ENCODE assay signal across 8 cellular contexts in the genomic region with DNA sequence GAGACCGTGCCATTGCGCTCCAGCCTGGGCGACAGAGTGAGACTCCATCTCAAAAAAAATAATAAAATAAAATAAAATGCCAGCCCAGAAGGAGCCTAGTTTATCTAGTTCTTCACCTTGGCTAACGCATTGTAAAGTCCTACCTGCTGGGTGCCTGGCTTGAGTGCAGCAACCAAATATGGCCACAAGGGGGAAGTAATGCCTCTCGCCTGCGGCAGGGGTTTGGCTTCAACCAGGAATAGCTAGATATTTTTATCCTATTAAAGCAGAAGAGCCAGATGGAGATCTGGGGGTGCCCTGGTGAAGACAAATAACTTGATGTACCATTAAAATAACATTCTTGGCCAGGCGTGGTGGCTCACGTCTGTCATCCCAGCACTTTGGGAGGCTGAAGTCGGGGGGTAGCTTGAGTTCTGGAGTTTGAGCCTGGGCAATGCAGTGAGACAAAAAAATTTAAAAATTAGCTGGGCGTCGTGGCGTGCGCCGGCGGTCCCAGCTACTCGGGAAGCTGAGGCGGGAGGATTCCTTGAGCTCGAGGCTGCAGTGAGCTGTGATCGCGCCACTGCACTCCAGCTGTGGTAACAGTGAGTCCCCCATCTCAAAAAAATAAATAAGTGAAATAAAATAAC. TPM values are rescaled to one million over a fixed set of nuclear protein-coding genes. Genes with fewer than 3 reads are reported as not detected.
DNase-seq lines count a peak whose midpoint lies in the region; ATAC-seq and TF ChIP-seq lines count a peak whose summit lies in the region.

No MANE protein-coding gene starts in this region.

- H3K79me2 ChIP-seq in neural cell (replicated peaks; ENCODE audit: insufficient read depth, low read length), result no peaks in the 10 kb centered on the region

- DNase-seq in DMS114 treated with DMSO at 0.1 percent for 48 hours (lab: John Stamatoyannopoulos, UW; ENCODE audit: unreplicated experiment), result peak; percentile 45
- peak; percentile 81 for DNase-seq in LoVo (ENCODE audit: low spot score)
- peak; percentile 70 for DNase-seq in RKO (ENCODE audit: low spot score)
- DNase-seq in activated T-cell treated with anti-CD3 and anti-CD28 coated beads, Interleukin-2, amount 50 U/mL, for 48 hours, result peak; percentile 73 to 76
- peak; percentile 64 for DNase-seq in fibroblast of mammary gland (ENCODE audit: low read depth)
- peak; percentile 72 for DNase-seq in stimulated activated naive CD8-positive, alpha-beta T cell treated with anti-CD3 and anti-CD28 coated beads, Interleukin-15, Interleukin-2, amounts not matched to agents 100 U/mL and 50 U/mL, for 24 hours

- peak; percentile 79 for TF ChIP-seq RAD21 in neural cell (conservative IDR thresholded peaks at IDR 0.05)

- no peak for TF ChIP-seq EP300 in neural cell (conservative IDR thresholded peaks at IDR 0.05; ENCODE audit: poor library complexity, severe bottlenecking)

- no peaks in the 10 kb centered on the region for H3F3A ChIP-seq in neural cell (ENCODE audit: insufficient read depth, low read length, poor library complexity, severe bottlenecking)

- H3K9me2 ChIP-seq in neural cell (ENCODE audit: insufficient read depth, low read length), result no peaks in the 10 kb centered on the region

- H3K36me3 ChIP-seq in neural cell (ENCODE audit: insufficient read depth, low read length), result no peaks in the 10 kb centered on the region

- no peak overlapping the region for H3K4me2 ChIP-seq in neural cell (ENCODE audit: low read length)

- no peak overlapping the region for H3K9ac ChIP-seq in neural cell (ENCODE audit: low read length)

- TF ChIP-seq CTCF in fibroblast of mammary gland (conservative IDR thresholded peaks at IDR 0.05; ENCODE audit: control insufficient read depth, insufficient read depth, low read depth, low read length) (peak; percentile 95), neural cell (IDR thresholded peaks at IDR 0.05; ENCODE audit: poor library complexity, severe bottlenecking) (peak; percentile 79)

- H4K20me1 ChIP-seq in neural cell (ENCODE audit: insufficient read depth), result no peaks in the 10 kb centered on the region

- H2AFZ ChIP-seq in neural cell (ENCODE audit: low read depth, low read length), result no peak overlapping the region

- no peak overlapping the region for H3K27ac ChIP-seq in neural cell (ENCODE audit: low read length)

- H3K4me3 ChIP-seq in fibroblast of mammary gland (ENCODE audit: control insufficient read depth, low read depth, low read length) (peak overlapping the region; percentile 21), neural cell (ENCODE audit: low read length) (no peak overlapping the region)

- no peaks in the 10 kb centered on the region for H3K27me3 ChIP-seq in neural cell (ENCODE audit: insufficient read depth, low read depth, low read length)

- peak; percentile 69 for ATAC-seq in stimulated activated naive CD8-positive, alpha-beta T cell treated with anti-CD3 and anti-CD28 coated beads, Interleukin-15, Interleukin-2, amounts not matched to agents 100 U/mL and 50 U/mL, for 24 hours
- no peak for ATAC-seq in GM19035 (IDR thresholded peaks at IDR 0.05; ENCODE audit: unreplicated experiment)

- no peaks in the 10 kb centered on the region for H3K9me3 ChIP-seq in neural cell (ENCODE audit: low read length)

TF ChIP-seq in neural cell, 6 proteins besides CTCF, POLR2A, EP300 and RAD21:
- TF ChIP-seq TAF1 (IDR thresholded peaks at IDR 0.05; ENCODE audit: low read depth) (no peak), SMC3 (conservative IDR thresholded peaks at IDR 0.05; ENCODE audit: poor library complexity) (peak; percentile 83), EZH2 (IDR thresholded peaks at IDR 0.05; ENCODE audit: borderline replicate concordance, insufficient read depth, low read length, poor library complexity, severe bottlenecking) (no peak)

RNA-seq across cellular contexts. Expression of a gene that starts 20.6 kb away (rescaled TPM):
- 0.25 and 0.40 TPM in 2 replicates for polyA plus RNA-seq in neural cell
- 0.46 and 0.97 TPM in 2 replicates for polyA minus RNA-seq in neural cell

RNA-seq across cellular contexts. Expression of a gene that starts 27.9 kb away (rescaled TPM):
- polyA plus RNA-seq in neural cell, result 67.3 and 70.8 TPM in 2 replicates
- polyA minus RNA-seq in neural cell, result 116 and 129 TPM in 2 replicates
